Comparison of ENCODE assay signal across 12 cellular contexts in the genomic region with DNA sequence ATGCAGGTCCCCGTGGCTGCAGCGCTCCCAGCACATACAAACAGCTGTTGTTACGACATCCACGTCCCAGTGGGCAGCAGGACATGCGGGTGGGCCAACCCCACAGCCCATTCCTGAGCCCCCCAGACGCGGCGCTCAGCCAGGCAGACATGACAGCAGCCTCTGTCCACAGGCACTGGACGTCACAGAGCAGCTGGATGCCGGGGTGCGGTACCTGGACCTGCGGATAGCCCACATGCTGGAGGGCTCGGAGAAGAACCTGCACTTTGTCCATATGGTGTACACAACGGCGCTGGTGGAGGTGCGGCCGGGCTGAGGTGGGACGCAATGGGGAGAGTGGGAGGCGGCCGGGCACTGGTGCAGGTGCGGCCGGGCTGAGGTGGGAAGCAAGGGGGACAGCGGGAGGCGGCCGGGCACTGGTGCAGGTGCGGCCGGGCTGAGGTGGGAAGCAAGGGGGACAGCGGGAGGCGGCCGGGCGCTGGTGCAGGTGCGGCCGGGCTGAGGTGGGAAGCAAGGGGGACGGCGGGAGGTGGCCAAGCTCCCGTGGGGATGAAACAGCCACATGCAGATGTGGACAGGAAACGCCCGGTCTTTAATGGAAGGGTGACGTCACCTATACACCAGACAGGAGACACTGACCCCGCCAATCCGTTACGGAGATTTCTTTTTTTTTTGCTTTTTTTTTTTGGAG.
"Had no signal": no experiment of that assay in that cellular context is flagged by ENCODE, and none has a peak within 500 bp of the region (broad histone marks: within the 10 kb centered on the region; RNA-seq: fewer than 3 reads in every experiment).

No MANE protein-coding gene starts in this region.

- H3K9me3 Mint-ChIP-seq: activated T-helper 17 cell treated with anti-CD3 and anti-CD28 coated beads, Interleukin-2, amount 50 U/mL, for 72 hours; type B pancreatic cell had no signal

- DNase-seq: islet precursor cell; naive B cell; stimulated activated CD4-positive, alpha-beta T cell treated with anti-CD3 and anti-CD28 coated beads, Interleukin-4, amount 100 ng/mL, for 24 hours; stimulated activated naive CD4-positive, alpha-beta T cell treated with Interleukin-2 at 50 U/mL for 16 hours had no signal

- H3K4me1 ChIP-seq: neural progenitor cell, pancreas had no signal

- H3K27me3 ChIP-seq: gastroesophageal sphincter, neural progenitor cell, pancreas had no signal

- H3K9ac ChIP-seq: neural progenitor cell had no signal

- H3K4me1 Mint-ChIP-seq: T-helper 17 cell had no signal

- FAIRE-seq: endometrium, pancreas had no signal

- ATAC-seq: activated T-helper 17 cell treated with anti-CD3 and anti-CD28 coated beads, Interleukin-2, amount 50 U/mL, for 72 hours; gastroesophageal sphincter; pancreas; T-helper 17 cell had no signal

- H3K9me3 ChIP-seq: gastroesophageal sphincter, pancreas had no signal

- H3K4me3 ChIP-seq: gastroesophageal sphincter, neural progenitor cell, pancreas, skin epidermis had no signal

- H3K27ac Mint-ChIP-seq: activated T-helper 17 cell treated with anti-CD3 and anti-CD28 coated beads, Interleukin-2, amount 50 U/mL, for 72 hours; naive B cell; neural progenitor cell; T-helper 17 cell; type B pancreatic cell had no signal

- H2AFZ ChIP-seq: neural progenitor cell had no signal

- H3K27me3 Mint-ChIP-seq: activated T-helper 17 cell treated with anti-CD3 and anti-CD28 coated beads, Interleukin-2, amount 50 U/mL, for 72 hours; naive B cell; T-helper 17 cell; type B pancreatic cell had no signal

- H3K4me2 ChIP-seq: neural progenitor cell had no signal

- H3K4me3 Mint-ChIP-seq: activated T-helper 17 cell treated with anti-CD3 and anti-CD28 coated beads, Interleukin-2, amount 50 U/mL, for 72 hours; naive B cell; neural progenitor cell; T-helper 17 cell; type B pancreatic cell had no signal

- H3K27ac ChIP-seq: gastroesophageal sphincter, neural progenitor cell, pancreas, skin epidermis had no signal
